In genomic region chr2:113236367-113237159, GRCh38 we compare ENCODE assay signal across 12 cellular contexts. TPM values are rescaled to one million over a fixed set of nuclear protein-coding genes. Genes with fewer than 3 reads are reported as not detected.
DNase-seq lines count a peak whose midpoint lies in the region; ATAC-seq, FAIRE-seq and TF ChIP-seq lines count a peak whose summit lies in the region.
"Had no signal": no experiment of that assay in that cellular context is flagged by ENCODE, and none has a peak within 500 bp of the region (broad histone marks: within the 10 kb centered on the region; RNA-seq: fewer than 3 reads in every experiment).

No MANE protein-coding gene starts in this region.

- H3K23me2 ChIP-seq in H1 (ENCODE audit: low read depth, low read length), result no peaks in the 10 kb centered on the region

- no peak overlapping the region for H3K4me3 ChIP-seq in CD4-positive, alpha-beta memory T cell (ENCODE audit: low read length in 2 of 2)
- H3K4me3 ChIP-seq in NT2/D1 (ENCODE audit: insufficient read length, low read depth) (peak overlapping the region; percentile 10), H1 (ENCODE audit: extremely low read depth in 1 of 4, insufficient read depth in 2 of 4, low read depth in 3 of 4, low read length in 4 of 4) (no peak overlapping the region)

- TF ChIP-seq EP300 in H1 (IDR thresholded peaks at IDR 0.05; ENCODE audit: borderline replicate concordance in 1 of 2, low read depth in 2 of 2, low read length in 2 of 2), result no peak

- FAIRE-seq in H1 (lab: Jason Lieb, UNC), result no peak

- peaks cover 10% of the 10 kb centered on the region for H3K4me1 ChIP-seq in CD4-positive, alpha-beta memory T cell (ENCODE audit: insufficient read depth, low read length)
- H3K4me1 ChIP-seq in NT2/D1 (ENCODE audit: insufficient read depth, insufficient read length), result peaks cover 15% of the 10 kb centered on the region
- H3K4me1 ChIP-seq in H1 (replicated peaks in 1 of 4; ENCODE audit: control insufficient read depth in 3 of 4, insufficient read depth in 4 of 4, low read length in 3 of 4), result no peaks in the 10 kb centered on the region

- H2BK5ac ChIP-seq in H1 (ENCODE audit: low read depth, low read length), result no peak overlapping the region

- H3K4ac ChIP-seq in H1 (replicated peaks; ENCODE audit: insufficient read length, low read depth, low read length), result no peak overlapping the region

- H3K27me3 Mint-ChIP-seq in CD4-positive, alpha-beta memory T cell, result no peaks in the 10 kb centered on the region
- H3K27me3 Mint-ChIP-seq in osteocyte (ENCODE audit: unreplicated experiment), result no peaks in the 10 kb centered on the region

- POLR2A ChIA-PET in CD4-positive, alpha-beta memory T cell (lab: Charles Lee; ENCODE audit: partially characterized antibody), result interaction anchor here (1.5 kb wide), 1 partner anchor 14 kb away, joined by 10 read pairs; no protein-coding TSS in a partner anchor
- POLR2A ChIA-PET in H1 (lab: Charles Lee; ENCODE audit: partially characterized antibody), result interaction anchor here (1.0 to 1.2 kb wide), 2 partner anchors 22 to 32 kb away, joined by 4 to 5 read pairs; no protein-coding TSS in a partner anchor

- H3K9ac ChIP-seq in NT2/D1 (ENCODE audit: insufficient read length, low read depth), result peak overlapping the region; percentile 5
- no peak overlapping the region for H3K9ac ChIP-seq in H1 (replicated peaks in 1 of 4; ENCODE audit: extremely low read depth in 1 of 4, low read depth in 3 of 4, low read length in 3 of 4)

- peak overlapping the region in 3 of 7 donors; percentile 42 to 67 (median 60) for H3K27ac Mint-ChIP-seq in CD4-positive, alpha-beta memory T cell
- H3K27ac Mint-ChIP-seq in osteocyte (ENCODE audit: unreplicated experiment), result peak overlapping the region; percentile 57

- no peak overlapping the region for H3K18ac ChIP-seq in H1 (ENCODE audit: extremely low read depth, low read length)

- H3K36me3 ChIP-seq in CD4-positive, alpha-beta memory T cell (ENCODE audit: insufficient read depth, low read length), result no peaks in the 10 kb centered on the region
- H3K36me3 ChIP-seq in NT2/D1 (ENCODE audit: insufficient read depth, insufficient read length, low read length) (peaks cover 46% of the 10 kb centered on the region), H1 (ENCODE audit: control insufficient read depth in 2 of 4, insufficient read depth in 4 of 4, low read length in 3 of 4) (no peaks in the 10 kb centered on the region)

- no peaks in the 10 kb centered on the region for H4K20me1 ChIP-seq in H1 (replicated peaks in 1 of 2; ENCODE audit: control insufficient read depth in 1 of 2, insufficient read depth in 2 of 2, low read length in 2 of 2)

- peaks cover 0 to 1% (median 0%) of the 10 kb centered on the region in 8 donors for H3K9me3 Mint-ChIP-seq in CD4-positive, alpha-beta memory T cell
- no peaks in the 10 kb centered on the region for H3K9me3 Mint-ChIP-seq in osteocyte (ENCODE audit: unreplicated experiment)

- no peak for TF ChIP-seq CTCF in H1 (IDR thresholded peaks at IDR 0.05; ENCODE audit: control extremely low read depth in 1 of 3, insufficient read depth in 1 of 3, low read depth in 1 of 3, low read length in 3 of 3)
- no peak for TF ChIP-seq CTCF in osteocyte (IDR thresholded peaks at IDR 0.05)

- H3K27ac ChIP-seq in CD4-positive, alpha-beta memory T cell (ENCODE audit: low read depth, low read length), result peak overlapping the region; percentile 15
- no peak overlapping the region for H3K27ac ChIP-seq in H1 (ENCODE audit: low read depth, low read length)

- no peak overlapping the region for H2AFZ ChIP-seq in H1 (ENCODE audit: low read length)

- H3K79me2 ChIP-seq in H1 (ENCODE audit: control insufficient read depth in 1 of 2, insufficient read depth in 2 of 2, low read length in 2 of 2), result no peaks in the 10 kb centered on the region

- no peak overlapping the region for H2BK20ac ChIP-seq in H1 (ENCODE audit: low read length)

- no peak for TF ChIP-seq POLR2A in H1 (IDR thresholded peaks at IDR 0.05; ENCODE audit: control extremely low read depth in 1 of 2, low read depth in 2 of 2, low read length in 2 of 2)

- H3K4me3 Mint-ChIP-seq in CD4-positive, alpha-beta memory T cell, result peak overlapping the region in 6 of 8 donors; percentile 36 to 78 (median 68)
- no peak overlapping the region for H3K4me3 Mint-ChIP-seq in osteocyte (ENCODE audit: unreplicated experiment)

- peak overlapping the region; percentile 77; the same call in 1 of the 2 replicates for H4K8ac ChIP-seq in H1 (ENCODE audit: extremely low read depth, insufficient read depth, low read length)

- no peaks in the 10 kb centered on the region for H3K9me3 ChIP-seq in CD4-positive, alpha-beta memory T cell (ENCODE audit: control insufficient read depth in 1 of 2, low read length in 2 of 2)
- H3K9me3 ChIP-seq in NT2/D1 (ENCODE audit: insufficient read depth, low read length), result 0 out of 2 replicates have a peak, but pooled peaks cover 4% of the 10 kb centered on the region
- peaks cover 0 to 5% of the 10 kb centered on the region in 2 experiments; a peak in 1 of 4 replicates for H3K9me3 ChIP-seq in H1 (ENCODE audit: insufficient read depth in 2 of 2, low read depth in 1 of 2, low read length in 1 of 2)

- 95% methylated on average over 21 of the region's 38 CpGs; no CpG with 5 or more reads in 1 of the 2 experiments for WGBS in H1 (ENCODE audit: extremely low coverage in 1 of 2, insufficient coverage in 1 of 2, insufficient read length in 1 of 2, insufficient replicate concordance in 2 of 2, low coverage in 1 of 2, low lambda C conversion rate in 2 of 2, missing lambda C conversion rate in 1 of 2), 2 experiments

- no peak overlapping the region for H4K5ac ChIP-seq in H1 (ENCODE audit: insufficient read length, low read depth, low read length)

- H3K27me3 ChIP-seq in CD4-positive, alpha-beta memory T cell (ENCODE audit: insufficient read depth, low read length), result no peaks in the 10 kb centered on the region
- no peaks in the 10 kb centered on the region for H3K27me3 ChIP-seq in NT2/D1 (ENCODE audit: insufficient read depth, insufficient read length)
- no peaks in the 10 kb centered on the region for H3K27me3 ChIP-seq in H1 (replicated peaks in 1 of 4; ENCODE audit: control insufficient read depth in 3 of 4, extremely low read depth in 1 of 4, insufficient read depth in 3 of 4, low read length in 3 of 4)

- no peak for DNase-seq in CD4-positive, alpha-beta memory T cell
- DNase-seq in NT2/D1 (ENCODE audit: low read depth, low spot score) (no peak), H1 (ENCODE audit: low read depth in 1 of 2, low spot score in 2 of 2) (no peak), osteocyte (ENCODE audit: extremely low spot score, unreplicated experiment) (no peak), NCI-H345 (lab: John Stamatoyannopoulos, UW) (no peak), GF-D8 (lab: John Stamatoyannopoulos, UW) (no peak)
- DNase-seq: activated CD8-positive, alpha-beta memory T cell treated with anti-CD3 and anti-CD28 coated beads, Interleukin-2, amount 50 U/mL, for 4 hours; NCI-H69; occipital lobe; stimulated activated CD8-positive, alpha-beta memory T cell treated with anti-CD3 and anti-CD28 coated beads, Interleukin-4, amount 100 ng/mL, for 48 hours had no signal

- H3K36me3 Mint-ChIP-seq in CD4-positive, alpha-beta memory T cell, result peaks cover 0 to 28% of the 10 kb centered on the region in 2 donors
- H3K36me3 Mint-ChIP-seq in osteocyte (ENCODE audit: unreplicated experiment), result no peaks in the 10 kb centered on the region

- H3K4me2 ChIP-seq in H1 (ENCODE audit: insufficient read depth in 1 of 2, low read depth in 2 of 2, low read length in 2 of 2), result no peak overlapping the region

- peaks cover 0 to 46% (median under 1%) of the 10 kb centered on the region in 4 donors for H3K4me1 Mint-ChIP-seq in CD4-positive, alpha-beta memory T cell
- peaks cover 45% of the 10 kb centered on the region for H3K4me1 Mint-ChIP-seq in osteocyte (ENCODE audit: unreplicated experiment)

- no peak overlapping the region for H2BK15ac ChIP-seq in H1 (ENCODE audit: low read length)

- H2AK5ac ChIP-seq in H1 (ENCODE audit: low read depth, low read length), result no peak overlapping the region

- no peak overlapping the region for H3K56ac ChIP-seq in H1 (replicated peaks; ENCODE audit: insufficient read length, low read depth, low read length)

- no peak overlapping the region for H4K91ac ChIP-seq in H1 (replicated peaks; ENCODE audit: insufficient read length, low read length)

- H3K79me1 ChIP-seq in H1 (ENCODE audit: low read depth, low read length), result no peaks in the 10 kb centered on the region

- no peak for TF ChIP-seq RAD21 in H1 (IDR thresholded peaks at IDR 0.05 in 1 of 2, conservative IDR thresholded peaks at IDR 0.05 in 1 of 2; ENCODE audit: low read depth in 2 of 2, low read length in 2 of 2)

- CTCF ChIA-PET in CD4-positive, alpha-beta memory T cell (lab: Charles Lee; ENCODE audit: partially characterized antibody), result interaction anchor here (2.4 to 2.8 kb wide), 2 partner anchors 33 to 134 kb away, joined by 8 to 20 read pairs; no protein-coding TSS in a partner anchor
- CTCF ChIA-PET in H1 (lab: Charles Lee; ENCODE audit: partially characterized antibody), result interaction anchor here (0.6 to 5.5 kb wide), 2 partner anchors 11 to 103 kb away, joined by 4 to 37 read pairs; no protein-coding TSS in a partner anchor

- no peak overlapping the region for H2BK12ac ChIP-seq in H1 (ENCODE audit: low read depth, low read length)

- ATAC-seq in HG03442 (IDR thresholded peaks at IDR 0.05; ENCODE audit: unreplicated experiment) (no peak), SK-N-SH treated with all-trans-retinoic acid at 6 μM for 48 hours (no peak)

- H3K23ac ChIP-seq in H1 (ENCODE audit: insufficient read length), result no peak overlapping the region

- H3K14ac ChIP-seq in H1 (ENCODE audit: insufficient read length), result no peak overlapping the region

- intact Hi-C loops in CD4-positive, alpha-beta memory T cell (cut with micrococcal nuclease), result no loop called here

- no peak overlapping the region for H2BK120ac ChIP-seq in H1 (replicated peaks; ENCODE audit: low read depth, low read length)

TF ChIP-seq in H1, 55 proteins besides CTCF, POLR2A, EP300 and RAD21 (continues in another document):
- no peak for TF ChIP-seq GABPA (IDR thresholded peaks at IDR 0.05; ENCODE audit: borderline replicate concordance, insufficient read depth, low read length)

TF ChIP-seq in SK-N-SH treated with all-trans-retinoic acid at 6 μM for 48 hours, 23 proteins besides CTCF, POLR2A, EP300 and RAD21 (continues in another document):
- TF ChIP-seq OSR1 (CRISPR knock-in tag; IDR thresholded peaks at IDR 0.05), result no peak
- no peak for TF ChIP-seq CSDC2 (CRISPR knock-in tag; IDR thresholded peaks at IDR 0.05)

RNA-seq across cellular contexts. Expression of gene PAX8, which starts 42.2 kb away (rescaled TPM):
- total RNA-seq in CD4-positive, alpha-beta memory T cell, result 1 to 10 TPM; 1.7 to 2.3 TPM
- polyA plus RNA-seq in CD4-positive, alpha-beta memory T cell, result under 1 TPM; 0.19 to 0.80 TPM
- total RNA-seq in H1 (2021; fragmentation: NEBNext Ultra II Directional; extraction: Animal tissue kit (Norgen Biotek cat#: 25700)), result not detected in 2 replicates
- polyA plus RNA-seq in H1 (2011; rRNA removed), result 0.02 and 0.08 TPM in 2 replicates
- polyA plus RNA-seq in H1 (2011; cell fraction: cytosol; rRNA removed), result 0.04 TPM
- not detected for polyA plus RNA-seq in H1 (2011; cell fraction: nucleus; rRNA removed)
- 0.10 to 0.34 TPM (median 0.13 TPM) in 3 of 4 replicates, not detected in the other for polyA plus RNA-seq in H1 (2012, experiment 1 of 2)
- polyA plus RNA-seq in H1 (2012, experiment 2 of 2), result not detected
- 0.04 TPM for polyA plus RNA-seq in H1 (2013, experiment 1 of 2)
- polyA plus RNA-seq in H1 (2013, experiment 2 of 2), result 0.06 TPM
- 0.09 TPM in 1 of 2 replicates, not detected in the other for polyA minus RNA-seq in H1 (2011; rRNA and poly(A)+ RNA removed)
- polyA minus RNA-seq in H1 (2011; cell fraction: cytosol; rRNA and poly(A)+ RNA removed), result not detected
- polyA minus RNA-seq in H1 (2011; cell fraction: nucleus; rRNA and poly(A)+ RNA removed), result not detected
- total RNA-seq in osteocyte, result not detected in 2 replicates
- total RNA-seq: occipital lobe had no signal
